23 cellular contexts compared by ENCODE assay signal in genomic region chr15:36771826-36772225, GRCh38.
"Had no signal": no experiment of that assay in that cellular context is flagged by ENCODE, and none has a peak within 500 bp of the region (broad histone marks: within the 10 kb centered on the region; RNA-seq: fewer than 3 reads in every experiment).

No MANE protein-coding gene starts in this region.

- H3K36me3 ChIP-seq: colonic mucosa, esophagus squamous epithelium, gastrocnemius medialis, heart right ventricle, left lung, lower lobe of right lung had no signal

- H3K4me3 ChIP-seq: colonic mucosa, esophagus squamous epithelium, gastrocnemius medialis, heart right ventricle, left lung, lower lobe of right lung, mucosa of descending colon had no signal

- DNase-seq: colonic mucosa; cortex of kidney; effector CD8-positive, alpha-beta T cell; effector memory CD8-positive, alpha-beta T cell; endodermal cell; erythroblast; esophagus squamous epithelium; foreskin fibroblast; foreskin melanocyte; gastrocnemius medialis; glutamatergic neuron; head of caudate nucleus; heart right ventricle; hippocampal formation; left cardiac atrium; left lung; left ventricle myocardium superior; lower lobe of right lung; mesenchymal stem cell; mucosa of descending colon; naive B cell had no signal

- ATAC-seq: effector memory CD8-positive, alpha-beta T cell; esophagus mucosa; gastrocnemius medialis; heart right ventricle; left cardiac atrium; left lung; left ventricle myocardium superior; lower lobe of right lung; mucosa of descending colon had no signal

- H3K4me1 ChIP-seq: colonic mucosa, esophagus squamous epithelium, gastrocnemius medialis, left lung, lower lobe of right lung had no signal

- H3K27ac ChIP-seq: colonic mucosa, epithelial cell of prostate, esophagus squamous epithelium, gastrocnemius medialis, heart right ventricle, left lung, lower lobe of right lung had no signal

- H3K9me3 ChIP-seq: colonic mucosa, esophagus squamous epithelium, gastrocnemius medialis, heart right ventricle, left lung, lower lobe of right lung, mucosa of descending colon had no signal

- H3K27me3 ChIP-seq: colonic mucosa, esophagus squamous epithelium, gastrocnemius medialis, heart right ventricle, left lung had no signal
